17 cellular contexts compared by ENCODE assay signal in genomic region chr1:226118357-226118756, GRCh38. TPM values are rescaled to one million over a fixed set of nuclear protein-coding genes. Genes with fewer than 3 reads are reported as not detected.
DNase-seq lines count a peak whose midpoint lies in the region; ATAC-seq and TF ChIP-seq lines count a peak whose summit lies in the region.
"Had no signal": no experiment of that assay in that cellular context is flagged by ENCODE, and none has a peak within 500 bp of the region (broad histone marks: within the 10 kb centered on the region; RNA-seq: fewer than 3 reads in every experiment).

No MANE protein-coding gene starts in this region.

- H3K4me1 ChIP-seq in NT2/D1 (ENCODE audit: insufficient read depth, insufficient read length) (peaks cover 20% of the 10 kb centered on the region), osteoblast (ENCODE audit: insufficient read depth, low read length) (no peaks in the 10 kb centered on the region)

- no peak overlapping the region for H3K4me3 Mint-ChIP-seq in memory B cell
- H3K4me3 Mint-ChIP-seq: HFFc6 had no signal

- H3K27ac Mint-ChIP-seq in memory B cell = peak overlapping the region; percentile 33
- H3K27ac Mint-ChIP-seq: HFFc6 had no signal

- H3K27me3 ChIP-seq in H7 (ENCODE audit: control insufficient read depth, insufficient read depth, low read length) (peaks cover 11% of the 10 kb centered on the region), NT2/D1 (ENCODE audit: insufficient read depth, insufficient read length) (peaks cover 13% of the 10 kb centered on the region), osteoblast (ENCODE audit: insufficient read depth, low read length) (no peaks in the 10 kb centered on the region)
- H3K27me3 ChIP-seq: BLaER1 had no signal

- peak overlapping the region; percentile 32 for H3K9ac ChIP-seq in NT2/D1 (ENCODE audit: insufficient read length, low read depth)
- H3K9ac ChIP-seq: BLaER1 had no signal

- H3K4me2 ChIP-seq in osteoblast (ENCODE audit: insufficient read depth, low read length) = no peak overlapping the region
- H3K4me2 ChIP-seq: BLaER1 had no signal

- H4K20me1 ChIP-seq in osteoblast (ENCODE audit: insufficient read depth, low read length) = no peaks in the 10 kb centered on the region
- H4K20me1 ChIP-seq: BLaER1 had no signal

- H3K4me3 ChIP-seq in H7 (ENCODE audit: insufficient read depth, low read depth, low read length) (no peak overlapping the region), NT2/D1 (ENCODE audit: insufficient read length, low read depth) (no peak overlapping the region), osteoblast (ENCODE audit: insufficient read depth, low read length) (no peak overlapping the region)
- H3K4me3 ChIP-seq: BLaER1 had no signal

- H3K4me1 Mint-ChIP-seq in memory B cell = peaks cover 20% of the 10 kb centered on the region

- DNase-seq in H7 (peak; percentile 21), NT2/D1 (ENCODE audit: low read depth, low spot score) (no peak), memory B cell (ENCODE audit: low spot score in 2 of 2) (no peak), osteoblast (ENCODE audit: insufficient read length, low spot score, missing footprints) (peak; percentile 54), T1000 (lab: John Stamatoyannopoulos, UW) (no peak), AG20443 (ENCODE audit: low spot score) (no peak)
- DNase-seq: CD4-positive, alpha-beta memory T cell; HFFc6; NCI-H1048; NCI-H1417 treated with DMSO at 0.1 percent for 48 hours; NCI-H187; NCI-H2107; NCI-H446 treated with DMSO at 0.1 percent for 48 hours; NCI-H526 treated with DMSO at 0.1 percent for 48 hours; Right ventricle myocardium superior had no signal

- H2AFZ ChIP-seq in osteoblast (ENCODE audit: low read length) = no peak overlapping the region

- H3K27me3 Mint-ChIP-seq in memory B cell = no peaks in the 10 kb centered on the region
- H3K27me3 Mint-ChIP-seq: CD4-positive, alpha-beta memory T cell had no signal

- H3K9me3 Mint-ChIP-seq in memory B cell = no peaks in the 10 kb centered on the region
- H3K9me3 Mint-ChIP-seq: CD4-positive, alpha-beta memory T cell; HFFc6 had no signal

- H3K79me2 ChIP-seq in osteoblast (ENCODE audit: insufficient read depth, low read length) = no peaks in the 10 kb centered on the region

- H3K36me3 ChIP-seq in H7 (replicated peaks; ENCODE audit: control insufficient read depth, insufficient read depth, low read length) (no peaks in the 10 kb centered on the region), NT2/D1 (ENCODE audit: insufficient read depth, insufficient read length, low read length) (no peaks in the 10 kb centered on the region), osteoblast (ENCODE audit: insufficient read depth, low read length) (no peaks in the 10 kb centered on the region)
- H3K36me3 ChIP-seq: BLaER1 had no signal

- no peaks in the 10 kb centered on the region for H3K36me3 Mint-ChIP-seq in memory B cell

- peaks cover 5% of the 10 kb centered on the region; the same call in 1 of the 2 replicates for H3K9me3 ChIP-seq in NT2/D1 (ENCODE audit: insufficient read depth, low read length)
- H3K9me3 ChIP-seq in osteoblast (ENCODE audit: low read depth, low read length) = no peaks in the 10 kb centered on the region
- H3K9me3 ChIP-seq: BLaER1 had no signal

- ATAC-seq in memory B cell (ENCODE audit: low read depth) = no peak
- no peak for ATAC-seq in GM21576 (IDR thresholded peaks at IDR 0.05; ENCODE audit: unreplicated experiment)

- TF ChIP-seq CTCF in osteoblast (IDR thresholded peaks at IDR 0.05; ENCODE audit: extremely low read depth, low read depth, low read length) = no peak

- H3K27ac ChIP-seq in osteoblast (ENCODE audit: low read depth, low read length) = no peak overlapping the region
- H3K27ac ChIP-seq: BLaER1 had no signal

RNA-seq across cellular contexts. Expression of gene H3-3A, which starts 55.8 kb away (rescaled TPM):
- total RNA-seq in H7 (2014; rRNA removed; shearing (Covaris generic)) = 963 and 975 TPM in 2 replicates
- 127 and 166 TPM in 2 replicates for total RNA-seq in osteoblast

Comparison
In these comparisons a context has a peak if more than half of its experiments do, and no peak if none do; other contexts are left out.
1. DNase-seq: peak in H7 (single experiment) and osteoblast (single experiment); none in NT2/D1 (single experiment), memory B cell (0 of 2), T1000 (single experiment) and AG20443 (single experiment).